2 cellular contexts compared by ENCODE assay signal in the genomic region with DNA sequence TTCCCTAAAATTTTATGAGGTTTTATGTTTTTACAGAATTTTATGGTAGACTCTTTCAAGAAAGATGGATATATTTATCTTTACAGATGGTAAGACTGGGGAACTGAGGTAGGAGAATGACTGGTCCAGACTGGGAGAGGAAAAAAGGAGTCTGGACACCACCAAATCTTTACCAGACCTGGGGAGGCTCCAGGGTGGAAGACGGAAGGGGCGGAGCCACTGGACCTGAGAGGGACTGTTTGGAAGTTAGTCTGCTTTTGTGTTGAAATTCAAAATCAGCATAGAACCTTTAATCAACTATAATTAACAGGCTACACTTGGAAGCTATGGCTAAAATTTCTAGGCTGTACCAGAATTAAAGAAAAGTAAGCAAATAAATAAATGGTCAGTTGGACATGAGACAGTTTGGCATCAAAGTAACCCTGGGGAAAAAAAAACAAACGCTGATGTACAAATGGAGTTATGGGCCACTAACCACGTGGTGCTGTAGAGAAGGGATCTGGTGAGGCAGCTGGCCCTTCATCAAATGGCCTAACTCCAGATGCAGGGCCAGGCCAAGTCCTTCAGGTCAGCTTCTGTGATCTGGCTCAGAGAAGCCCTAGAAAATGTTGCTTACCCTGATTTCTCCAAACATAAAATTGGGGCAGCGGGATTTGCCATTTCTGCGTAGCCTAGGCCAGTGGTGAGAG.
TF ChIP-seq lines count a peak whose summit lies in the region.

No MANE protein-coding gene starts in this region.

TF ChIP-seq in SK-N-SH, 30 proteins besides CTCF, POLR2A, EP300 and RAD21 (continued from another document):
- TF ChIP-seq MEF2A (IDR thresholded peaks at IDR 0.05; ENCODE audit: borderline replicate concordance, low read depth): no peak
- no peak for TF ChIP-seq GABPA (IDR thresholded peaks at IDR 0.05; ENCODE audit: low read depth)
- TF ChIP-seq POLR2AphosphoS5 (IDR thresholded peaks at IDR 0.05; ENCODE audit: low read depth, low read length): no peak
- TF ChIP-seq, protein P1, sequence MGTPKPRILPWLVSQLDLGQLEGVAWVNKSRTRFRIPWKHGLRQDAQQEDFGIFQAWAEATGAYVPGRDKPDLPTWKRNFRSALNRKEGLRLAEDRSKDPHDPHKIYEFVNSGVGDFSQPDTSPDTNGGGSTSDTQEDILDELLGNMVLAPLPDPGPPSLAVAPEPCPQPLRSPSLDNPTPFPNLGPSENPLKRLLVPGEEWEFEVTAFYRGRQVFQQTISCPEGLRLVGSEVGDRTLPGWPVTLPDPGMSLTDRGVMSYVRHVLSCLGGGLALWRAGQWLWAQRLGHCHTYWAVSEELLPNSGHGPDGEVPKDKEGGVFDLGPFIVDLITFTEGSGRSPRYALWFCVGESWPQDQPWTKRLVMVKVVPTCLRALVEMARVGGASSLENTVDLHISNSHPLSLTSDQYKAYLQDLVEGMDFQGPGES (IDR thresholded peaks at IDR 0.05; ENCODE audit: low read depth, low read length): no peak
- no peak for TF ChIP-seq SIN3A (IDR thresholded peaks at IDR 0.05; ENCODE audit: borderline replicate concordance, low read depth, low read length)
TF ChIP-seq in SK-N-SH: peak in this region for 0.

TF ChIP-seq in SK-N-SH treated with all-trans-retinoic acid at 6 μM for 48 hours, 23 proteins besides CTCF, POLR2A, EP300 and RAD21 (continued from another document):
- TF ChIP-seq, protein P2, sequence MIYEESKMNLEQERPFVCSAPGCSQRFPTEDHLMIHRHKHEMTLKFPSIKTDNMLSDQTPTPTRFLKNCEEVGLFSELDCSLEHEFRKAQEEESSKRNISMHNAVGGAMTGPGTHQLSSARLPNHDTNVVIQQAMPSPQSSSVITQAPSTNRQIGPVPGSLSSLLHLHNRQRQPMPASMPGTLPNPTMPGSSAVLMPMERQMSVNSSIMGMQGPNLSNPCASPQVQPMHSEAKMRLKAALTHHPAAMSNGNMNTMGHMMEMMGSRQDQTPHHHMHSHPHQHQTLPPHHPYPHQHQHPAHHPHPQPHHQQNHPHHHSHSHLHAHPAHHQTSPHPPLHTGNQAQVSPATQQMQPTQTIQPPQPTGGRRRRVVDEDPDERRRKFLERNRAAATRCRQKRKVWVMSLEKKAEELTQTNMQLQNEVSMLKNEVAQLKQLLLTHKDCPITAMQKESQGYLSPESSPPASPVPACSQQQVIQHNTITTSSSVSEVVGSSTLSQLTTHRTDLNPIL (CRISPR knock-in tag; IDR thresholded peaks at IDR 0.05; ENCODE audit: low read depth): no peak
- TF ChIP-seq PPARA (CRISPR knock-in tag; IDR thresholded peaks at IDR 0.05; ENCODE audit: borderline replicate concordance) (no peak), ZC3H10 (CRISPR knock-in tag; IDR thresholded peaks at IDR 0.05) (no peak)
- TF ChIP-seq, protein P3, sequence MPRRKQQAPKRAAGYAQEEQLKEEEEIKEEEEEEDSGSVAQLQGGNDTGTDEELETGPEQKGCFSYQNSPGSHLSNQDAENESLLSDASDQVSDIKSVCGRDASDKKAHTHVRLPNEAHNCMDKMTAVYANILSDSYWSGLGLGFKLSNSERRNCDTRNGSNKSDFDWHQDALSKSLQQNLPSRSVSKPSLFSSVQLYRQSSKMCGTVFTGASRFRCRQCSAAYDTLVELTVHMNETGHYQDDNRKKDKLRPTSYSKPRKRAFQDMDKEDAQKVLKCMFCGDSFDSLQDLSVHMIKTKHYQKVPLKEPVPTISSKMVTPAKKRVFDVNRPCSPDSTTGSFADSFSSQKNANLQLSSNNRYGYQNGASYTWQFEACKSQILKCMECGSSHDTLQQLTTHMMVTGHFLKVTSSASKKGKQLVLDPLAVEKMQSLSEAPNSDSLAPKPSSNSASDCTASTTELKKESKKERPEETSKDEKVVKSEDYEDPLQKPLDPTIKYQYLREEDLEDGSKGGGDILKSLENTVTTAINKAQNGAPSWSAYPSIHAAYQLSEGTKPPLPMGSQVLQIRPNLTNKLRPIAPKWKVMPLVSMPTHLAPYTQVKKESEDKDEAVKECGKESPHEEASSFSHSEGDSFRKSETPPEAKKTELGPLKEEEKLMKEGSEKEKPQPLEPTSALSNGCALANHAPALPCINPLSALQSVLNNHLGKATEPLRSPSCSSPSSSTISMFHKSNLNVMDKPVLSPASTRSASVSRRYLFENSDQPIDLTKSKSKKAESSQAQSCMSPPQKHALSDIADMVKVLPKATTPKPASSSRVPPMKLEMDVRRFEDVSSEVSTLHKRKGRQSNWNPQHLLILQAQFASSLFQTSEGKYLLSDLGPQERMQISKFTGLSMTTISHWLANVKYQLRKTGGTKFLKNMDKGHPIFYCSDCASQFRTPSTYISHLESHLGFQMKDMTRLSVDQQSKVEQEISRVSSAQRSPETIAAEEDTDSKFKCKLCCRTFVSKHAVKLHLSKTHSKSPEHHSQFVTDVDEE (CRISPR knock-in tag; IDR thresholded peaks at IDR 0.05): no peak
